33 cellular contexts compared by ENCODE assay signal in genomic region chr9:134726722-134727034, GRCh38.
"Had no signal": no experiment of that assay in that cellular context is flagged by ENCODE, and none has a peak within 500 bp of the region (broad histone marks: within the 10 kb centered on the region; RNA-seq: fewer than 3 reads in every experiment).

No MANE protein-coding gene starts in this region.

- H3K4me1 ChIP-seq: foreskin keratinocyte, gastrocnemius medialis had no signal

- H3K27ac Mint-ChIP-seq: activated CD4-positive, alpha-beta memory T cell treated with anti-CD3 and anti-CD28 coated beads, Interleukin-2, amount 10 ng/mL, durations not matched to agents 7 days and 5 days; activated CD4-positive, alpha-beta T cell treated with anti-CD3 and anti-CD28 coated beads, Interleukin-2, amount 10 ng/mL, durations not matched to agents 7 days and 5 days; activated naive CD4-positive, alpha-beta T cell treated with anti-CD3 and anti-CD28 coated beads, Interleukin-2, amount 10 ng/mL, durations not matched to agents 7 days and 5 days; activated naive CD4-positive, alpha-beta T cell treated with anti-CD3 and anti-CD28 coated beads, Interleukin-2, amount 50 U/mL, for 72 hours; activated naive CD8-positive, alpha-beta T cell treated with anti-CD3 and anti-CD28 coated beads, Interleukin-2, amount 10 ng/mL, durations not matched to agents 7 days and 5 days; activated T-cell treated with anti-CD3 and anti-CD28 coated beads, Interleukin-2, amount 50 U/mL, for 24 hours; activated T-cell treated with anti-CD3 and anti-CD28 coated beads, Interleukin-2, amount 50 U/mL, for 72 hours; effector memory CD8-positive, alpha-beta T cell; T-helper 17 cell; WTC11 had no signal

- H3K9me3 ChIP-seq: esophagus muscularis mucosa, gastrocnemius medialis, heart left ventricle had no signal

- H3K4me3 ChIP-seq: esophagus muscularis mucosa, gastrocnemius medialis, heart left ventricle had no signal

- FAIRE-seq: astrocyte, bronchial epithelial cell, colon had no signal

- H3K27ac ChIP-seq: brain microvascular endothelial cell, esophagus muscularis mucosa, foreskin keratinocyte, gastrocnemius medialis, heart left ventricle, VCaP had no signal

- H3K9me3 Mint-ChIP-seq: activated naive CD8-positive, alpha-beta T cell treated with anti-CD3 and anti-CD28 coated beads, Interleukin-2, amount 10 ng/mL, durations not matched to agents 7 days and 5 days; activated T-cell treated with anti-CD3 and anti-CD28 coated beads, Interleukin-2, amount 50 U/mL, for 24 hours; effector memory CD8-positive, alpha-beta T cell had no signal

- H3K36me3 ChIP-seq: gastrocnemius medialis had no signal

- H3K36me3 Mint-ChIP-seq: activated naive CD4-positive, alpha-beta T cell treated with anti-CD3 and anti-CD28 coated beads, Interleukin-2, amount 10 ng/mL, durations not matched to agents 7 days and 5 days; activated naive CD8-positive, alpha-beta T cell treated with anti-CD3 and anti-CD28 coated beads, Interleukin-2, amount 10 ng/mL, durations not matched to agents 7 days and 5 days had no signal

- H3K4me3 Mint-ChIP-seq: activated CD4-positive, alpha-beta memory T cell treated with anti-CD3 and anti-CD28 coated beads, Interleukin-2, amount 10 ng/mL, durations not matched to agents 7 days and 5 days; activated CD4-positive, alpha-beta T cell treated with anti-CD3 and anti-CD28 coated beads, Interleukin-2, amount 10 ng/mL, durations not matched to agents 7 days and 5 days; activated naive CD4-positive, alpha-beta T cell treated with anti-CD3 and anti-CD28 coated beads, Interleukin-2, amount 10 ng/mL, durations not matched to agents 7 days and 5 days; activated naive CD8-positive, alpha-beta T cell treated with anti-CD3 and anti-CD28 coated beads, Interleukin-2, amount 10 ng/mL, durations not matched to agents 7 days and 5 days; activated T-cell treated with anti-CD3 and anti-CD28 coated beads, Interleukin-2, amount 50 U/mL, for 24 hours; activated T-cell treated with anti-CD3 and anti-CD28 coated beads, Interleukin-2, amount 50 U/mL, for 72 hours; effector memory CD8-positive, alpha-beta T cell; T-helper 17 cell; WTC11 had no signal

- ATAC-seq: activated naive CD4-positive, alpha-beta T cell treated with anti-CD3 and anti-CD28 coated beads, Interleukin-2, amount 50 U/mL, for 72 hours; activated T-cell treated with anti-CD3 and anti-CD28 coated beads, Interleukin-2, amount 50 U/mL, for 72 hours; effector memory CD8-positive, alpha-beta T cell; foreskin keratinocyte; gastrocnemius medialis; heart left ventricle; T-helper 17 cell; WTC11 had no signal

- H3K4me1 Mint-ChIP-seq: activated naive CD4-positive, alpha-beta T cell treated with anti-CD3 and anti-CD28 coated beads, Interleukin-2, amount 10 ng/mL, durations not matched to agents 7 days and 5 days had no signal

- H3K27me3 ChIP-seq: brain microvascular endothelial cell, esophagus muscularis mucosa, foreskin keratinocyte, heart left ventricle had no signal

- DNase-seq: activated CD4-positive, alpha-beta memory T cell treated with anti-CD3 and anti-CD28 coated beads, Interleukin-2, amount 10 ng/mL, durations not matched to agents 7 days and 5 days; activated CD4-positive, alpha-beta T cell treated with anti-CD3 and anti-CD28 coated beads for 1 hour; activated CD4-positive, alpha-beta T cell treated with anti-CD3 and anti-CD28 coated beads for 4 hours; activated CD4-positive, alpha-beta T cell treated with anti-CD3 and anti-CD28 coated beads, Interleukin-2, amount 10 ng/mL, durations not matched to agents 7 days and 5 days; activated CD4-positive, alpha-beta T cell treated with anti-CD3 and anti-CD28 coated beads, Interleukin-2, amount 50 U/mL, for 4 hours; activated CD8-positive, alpha-beta memory T cell treated with anti-CD3 and anti-CD28 coated beads, Interleukin-2, amount 50 U/mL, for 48 hours; activated gamma-delta T cell; activated naive CD4-positive, alpha-beta T cell; activated naive CD4-positive, alpha-beta T cell treated with anti-CD3 and anti-CD28 coated beads, Interleukin-2, amount 10 ng/mL, durations not matched to agents 7 days and 5 days; activated naive CD8-positive, alpha-beta T cell treated with anti-CD3 and anti-CD28 coated beads, Interleukin-2, amount 10 ng/mL, durations not matched to agents 7 days and 5 days; activated T-cell treated with anti-CD3 and anti-CD28 coated beads for 4 hours; activated T-cell treated with anti-CD3 and anti-CD28 coated beads, Interleukin-2, amount 50 U/mL, for 24 hours; activated T-cell treated with anti-CD3 and anti-CD28 coated beads, Interleukin-2, amount 50 U/mL, for 72 hours; brain microvascular endothelial cell; caudate nucleus; cortex of kidney; dermis blood vessel endothelial cell; effector CD4-positive, alpha-beta T cell; effector memory CD8-positive, alpha-beta T cell; erythroblast; foreskin keratinocyte; gastrocnemius medialis; glutamatergic neuron; heart left ventricle; T-helper 1 cell; T-helper 17 cell had no signal
